10 cellular contexts compared by ENCODE assay signal in genomic region chr21:16196521-16197208, GRCh38.
DNase-seq lines count a peak whose midpoint lies in the region; ATAC-seq and TF ChIP-seq lines count a peak whose summit lies in the region.
"Had no signal": no experiment of that assay in that cellular context is flagged by ENCODE, and none has a peak within 500 bp of the region (broad histone marks: within the 10 kb centered on the region; RNA-seq: fewer than 3 reads in every experiment).

No MANE protein-coding gene starts in this region.

- peak; percentile 22 for DNase-seq in GM06990 (ENCODE audit: extremely low read depth, insufficient read length)
- peak; percentile 31 for DNase-seq in adipocyte (ENCODE audit: low read depth)
- peak; percentile 15 for DNase-seq in glomerular visceral epithelial cell (ENCODE audit: extremely low spot score)
- DNase-seq in T-helper 17 cell, result no peak
- no peak for DNase-seq in germinal center (ENCODE audit: low spot score)
- DNase-seq in NCI-H1105 treated with DMSO at 0.1 percent for 48 hours (lab: John Stamatoyannopoulos, UW), result no peak
- DNase-seq: activated T-cell treated with anti-CD3 and anti-CD28 coated beads, Interleukin-2, amount 50 U/mL, for 72 hours; HCEC 1CT had no signal

- H3K4me3 ChIP-seq in GM06990 (replicated peaks; ENCODE audit: low read depth, low read length), result no peak overlapping the region; the same call in none of the 2 replicates
- peak overlapping the region; percentile 82 for H3K4me3 ChIP-seq in adipocyte (ENCODE audit: low read length)
- H3K4me3 ChIP-seq in skeletal muscle satellite cell (ENCODE audit: low read length), result peak overlapping the region; percentile 74

- H3K36me3 Mint-ChIP-seq in T-helper 17 cell (ENCODE audit: low read depth), result no peaks in the 10 kb centered on the region

- no peak for TF ChIP-seq CTCF in GM06990 (IDR thresholded peaks at IDR 0.05; ENCODE audit: insufficient read depth, low read length, poor library complexity, severe bottlenecking)

- no peak for ATAC-seq in HG02623 (IDR thresholded peaks at IDR 0.05; ENCODE audit: unreplicated experiment)
- ATAC-seq in T-helper 17 cell, result no peak
- ATAC-seq: activated T-cell treated with anti-CD3 and anti-CD28 coated beads, Interleukin-2, amount 50 U/mL, for 72 hours had no signal

- H3K27me3 ChIP-seq in GM06990 (replicated peaks; ENCODE audit: control insufficient read depth, insufficient read depth, low read length) (no peaks in the 10 kb centered on the region), adipocyte (replicated peaks; ENCODE audit: control insufficient read depth, insufficient read depth, low read length) (no peaks in the 10 kb centered on the region), skeletal muscle satellite cell (ENCODE audit: control insufficient read depth, insufficient read depth, low read length) (no peaks in the 10 kb centered on the region)

- no peaks in the 10 kb centered on the region for H3K36me3 ChIP-seq in GM06990 (ENCODE audit: control insufficient read depth, insufficient read depth, low read length)
- no peaks in the 10 kb centered on the region for H3K36me3 ChIP-seq in adipocyte (ENCODE audit: control insufficient read depth, insufficient read depth, low read length, severe bottlenecking)
- no peaks in the 10 kb centered on the region for H3K36me3 ChIP-seq in skeletal muscle satellite cell (ENCODE audit: insufficient read depth, low read length)

- H3K27me3 Mint-ChIP-seq in T-helper 17 cell, result no peaks in the 10 kb centered on the region

- no peaks in the 10 kb centered on the region for H3K9me3 ChIP-seq in adipocyte (ENCODE audit: control insufficient read depth, low read length)
- H3K9me3 ChIP-seq in skeletal muscle satellite cell (replicated peaks; ENCODE audit: low read length), result no peaks in the 10 kb centered on the region
- no peaks in the 10 kb centered on the region for H3K9me3 ChIP-seq in T-helper 17 cell (ENCODE audit: control insufficient read depth, low read length, poor library complexity, severe bottlenecking)

- H3K27ac Mint-ChIP-seq in T-helper 17 cell, result no peak overlapping the region

- H3K4me3 Mint-ChIP-seq in T-helper 17 cell, result no peak overlapping the region

- peak overlapping the region; percentile 87 for H3K9ac ChIP-seq in adipocyte (ENCODE audit: low read length)
- peak overlapping the region; percentile 90 for H3K9ac ChIP-seq in skeletal muscle satellite cell (ENCODE audit: low read depth, low read length)

- H3K4me1 ChIP-seq in adipocyte (ENCODE audit: control insufficient read depth, insufficient read depth, low read length), result peaks cover 10% of the 10 kb centered on the region
- peaks cover 10% of the 10 kb centered on the region for H3K4me1 ChIP-seq in skeletal muscle satellite cell (ENCODE audit: control insufficient read depth, insufficient read depth, low read length)

- no peaks in the 10 kb centered on the region for H3K4me1 Mint-ChIP-seq in T-helper 17 cell

- peak overlapping the region; percentile 77 for H3K4me2 ChIP-seq in skeletal muscle satellite cell (ENCODE audit: low read length)

Comparison
In these comparisons a context has a peak if more than half of its experiments do, and no peak if none do; other contexts are left out.
1. DNase-seq: peak in GM06990 (single experiment), adipocyte (single experiment) and glomerular visceral epithelial cell (single experiment); none in T-helper 17 cell (0 of 3), germinal center (single experiment) and NCI-H1105 treated with DMSO at 0.1 percent for 48 hours (single experiment).